In the genomic region with DNA sequence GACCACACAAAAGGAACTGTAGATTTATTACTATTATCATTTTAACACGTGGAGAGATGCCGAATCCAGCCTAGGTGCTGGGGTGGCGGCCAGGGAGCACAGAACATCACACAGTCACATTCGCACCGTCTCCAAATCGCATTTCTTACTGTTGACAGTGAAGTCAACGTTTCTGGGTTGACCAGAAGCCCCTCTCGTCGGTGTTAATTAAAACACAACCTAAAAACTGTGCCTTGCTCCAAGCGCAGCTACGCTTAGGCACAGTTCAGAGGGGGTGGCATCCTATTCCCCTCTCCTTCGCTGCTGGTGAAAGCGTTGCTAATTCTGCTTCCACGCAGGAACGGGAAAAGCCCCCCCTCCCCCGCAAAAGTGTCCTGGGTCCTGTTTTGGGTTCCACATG, we compare ENCODE assay signal across 1 cellular context.
TF ChIP-seq lines count a peak whose summit lies in the region.

No MANE protein-coding gene starts in this region.

TF ChIP-seq in H1, 55 proteins besides CTCF, POLR2A, EP300 and RAD21:
- TF ChIP-seq SIRT6 (IDR thresholded peaks at IDR 0.05; ENCODE audit: low read length) (no peak), EZH2 (IDR thresholded peaks at IDR 0.05; ENCODE audit: low read depth, low read length, severe bottlenecking) (no peak), KDM4A (IDR thresholded peaks at IDR 0.05; ENCODE audit: low read depth, low read length, severe bottlenecking) (no peak), ZNF274 (IDR thresholded peaks at IDR 0.05; ENCODE audit: borderline replicate concordance, extremely low read depth, low read length) (no peak), GABPA (IDR thresholded peaks at IDR 0.05; ENCODE audit: borderline replicate concordance, insufficient read depth, low read length) (no peak), BRCA1 (IDR thresholded peaks at IDR 0.05; ENCODE audit: low read depth, low read length) (no peak), EGR1 (IDR thresholded peaks at IDR 0.05; ENCODE audit: borderline replicate concordance, low read depth, low read length) (no peak), MAX (IDR thresholded peaks at IDR 0.05) (no peak), SP4 (IDR thresholded peaks at IDR 0.05; ENCODE audit: low read length) (no peak), HDAC6 (IDR thresholded peaks at IDR 0.05; ENCODE audit: low read depth, low read length) (no peak), HDAC2 (IDR thresholded peaks at IDR 0.05; ENCODE audit: borderline replicate concordance in 1 of 2, low read depth in 2 of 2, low read length in 2 of 2) (no peak), PHF8 (conservative IDR thresholded peaks at IDR 0.05; ENCODE audit: low read depth, low read length) (no peak), TAF1 (IDR thresholded peaks at IDR 0.05; ENCODE audit: low read depth, low read length) (no peak), E2F6 (IDR thresholded peaks at IDR 0.05) (no peak), TAF7 (optimal IDR thresholded peaks at IDR 0.05; ENCODE audit: borderline replicate concordance, low read depth, low read length) (no peak), TCF12 (IDR thresholded peaks at IDR 0.05; ENCODE audit: low read depth, low read length) (no peak), KDM1A (IDR thresholded peaks at IDR 0.05; ENCODE audit: borderline replicate concordance, low read length) (no peak)
